Comparison of ENCODE assay signal across 8 cellular contexts in genomic region chr3:181709537-181710279, GRCh38. TPM values are rescaled to one million over a fixed set of nuclear protein-coding genes. Genes with fewer than 3 reads are reported as not detected.
DNase-seq lines count a peak whose midpoint lies in the region; FAIRE-seq and TF ChIP-seq lines count a peak whose summit lies in the region.

No MANE protein-coding gene starts in this region.

- DNase-seq in AG09309 (ENCODE audit: low read depth) (no peak), GM19239 (ENCODE audit: insufficient read length, low spot score) (peak; percentile 52), MG63 (peak; percentile 49), SJCRH30 (peak; percentile 48 to 75), adrenal gland (peak; percentile 43 to 90 (median 79)), hypothalamus (lab: John Stamatoyannopoulos, UW) (peak in 41 of 51 donors; percentile 14 to 86 (median 59)), smooth muscle cell (lab: John Stamatoyannopoulos, UW; ENCODE audit: unreplicated experiment) (peak; percentile 30), COLO668 (lab: John Stamatoyannopoulos, UW; ENCODE audit: unreplicated experiment) (no peak)

- no peaks in the 10 kb centered on the region for H3F3A ChIP-seq in smooth muscle cell (ENCODE audit: low read depth)

- no peaks in the 10 kb centered on the region for H3K36me3 ChIP-seq in MG63
- no peaks in the 10 kb centered on the region for H3K36me3 ChIP-seq in SJCRH30
- no peaks in the 10 kb centered on the region for H3K36me3 ChIP-seq in adrenal gland (replicated peaks in 1 of 2)
- H3K36me3 ChIP-seq in smooth muscle cell (ENCODE audit: low read depth), result no peaks in the 10 kb centered on the region

- no peak overlapping the region for H3K9ac ChIP-seq in smooth muscle cell (ENCODE audit: low read depth)

- TF ChIP-seq POLR2A in adrenal gland (IDR thresholded peaks at IDR 0.05), result no peak

- peak; percentile 57 for FAIRE-seq in GM19239 (lab: Jason Lieb, UNC)

- 0 out of 2 replicates have a peak, but pooled peaks cover 2% of the 10 kb centered on the region for H3K4me1 ChIP-seq in SJCRH30
- H3K4me1 ChIP-seq in adrenal gland (replicated peaks in 1 of 2), result peaks cover 8 to 12% of the 10 kb centered on the region in 2 donors
- H3K4me1 ChIP-seq in smooth muscle cell (ENCODE audit: low read depth), result peaks cover 54% of the 10 kb centered on the region

- 5 to 8% (median 8%) methylated on average over 16 of the region's 16 CpGs for WGBS in adrenal gland, 4 donors
- WGBS in smooth muscle cell (ENCODE audit: low lambda C conversion rate), result 3% methylated on average over 16 of the region's 16 CpGs

- H3K27me3 ChIP-seq in MG63 (peaks cover 82% of the 10 kb centered on the region), SJCRH30 (no peaks in the 10 kb centered on the region), adrenal gland (peaks cover 100% of the 10 kb centered on the region), smooth muscle cell (ENCODE audit: low read depth) (peaks cover 99% of the 10 kb centered on the region)

- H3K79me2 ChIP-seq in smooth muscle cell (ENCODE audit: low read depth), result no peaks in the 10 kb centered on the region

- TF ChIP-seq CTCF in AG09309 (IDR thresholded peaks at IDR 0.05; ENCODE audit: control insufficient read depth, insufficient read depth, low read depth, low read length, missing control alignments), result peak; percentile 74
- TF ChIP-seq CTCF in adrenal gland (IDR thresholded peaks at IDR 0.05), result peak; percentile 56 to 94 (median 79)
- TF ChIP-seq CTCF in smooth muscle cell (IDR thresholded peaks at IDR 0.05; ENCODE audit: borderline replicate concordance, insufficient read depth, poor library complexity, severe bottlenecking), result peak; percentile 87

- H2AFZ ChIP-seq in smooth muscle cell (ENCODE audit: low read depth), result no peak overlapping the region

- no peak overlapping the region for H3K27ac ChIP-seq in SJCRH30
- no peak overlapping the region for H3K27ac ChIP-seq in adrenal gland
- H3K27ac ChIP-seq in smooth muscle cell (ENCODE audit: low read depth), result no peak overlapping the region

- H3K9me3 ChIP-seq in MG63 (no peaks in the 10 kb centered on the region), SJCRH30 (replicated peaks) (no peaks in the 10 kb centered on the region), adrenal gland (replicated peaks in 1 of 3) (no peaks in the 10 kb centered on the region), smooth muscle cell (replicated peaks; ENCODE audit: low read depth) (no peaks in the 10 kb centered on the region)

- intact Hi-C loops in adrenal gland (cut with DNase I), result loop anchor here (5.0 to 10.0 kb wide), 3 partner anchors 545 to 978 kb away; no protein-coding TSS in a partner anchor

- peak overlapping the region; percentile 91 for H3K4me2 ChIP-seq in smooth muscle cell

- no peak overlapping the region for H3K4me3 ChIP-seq in AG09309 (ENCODE audit: control insufficient read depth, low read depth, low read length)
- no peak overlapping the region for H3K4me3 ChIP-seq in MG63
- H3K4me3 ChIP-seq in SJCRH30, result no peak overlapping the region
- H3K4me3 ChIP-seq in adrenal gland, result no peak overlapping the region
- no peak overlapping the region for H3K4me3 ChIP-seq in smooth muscle cell

- no peaks in the 10 kb centered on the region for H4K20me1 ChIP-seq in smooth muscle cell (ENCODE audit: low read depth)

RNA-seq across cellular contexts. Expression of gene SOX2, which starts 2.0 kb away (rescaled TPM):
- total RNA-seq in MG63 (2014; rRNA removed; shearing (Covaris generic); ENCODE audit: low replicate concordance), result 0.07 TPM in 1 of 2 replicates, not detected in the other
- total RNA-seq in SJCRH30 (2014; rRNA removed; shearing (Covaris generic)), result 4.7 and 5.4 TPM in 2 replicates
- total RNA-seq in adrenal gland, result 1 to 10 TPM in 1 of 8 donors, under 1 TPM in 4, not detected in 3; 0.18 to 1.2 (median 0.54) TPM
- 1 to 10 TPM in 1 of 3 donors, under 1 TPM in 2; 0.40 to 1.1 (median 0.84) TPM for polyA plus RNA-seq in adrenal gland
- total RNA-seq in smooth muscle cell, result not detected in 2 replicates
- polyA plus RNA-seq in smooth muscle cell, result not detected in 2 replicates

Comparison
In these comparisons a context has a peak if more than half of its experiments do, and no peak if none do; other contexts are left out.
1. DNase-seq: peak in GM19239 (single experiment), MG63 (single experiment), SJCRH30 (2 of 2), adrenal gland (7 of 7), hypothalamus (41 of 51) and smooth muscle cell (single experiment); none in AG09309 (single experiment) and COLO668 (single experiment).
2. Peak in every context shown above with its lines, with median percentiles within 50 percentile points of each other: CTCF ChIP-seq.